In the genomic region with DNA sequence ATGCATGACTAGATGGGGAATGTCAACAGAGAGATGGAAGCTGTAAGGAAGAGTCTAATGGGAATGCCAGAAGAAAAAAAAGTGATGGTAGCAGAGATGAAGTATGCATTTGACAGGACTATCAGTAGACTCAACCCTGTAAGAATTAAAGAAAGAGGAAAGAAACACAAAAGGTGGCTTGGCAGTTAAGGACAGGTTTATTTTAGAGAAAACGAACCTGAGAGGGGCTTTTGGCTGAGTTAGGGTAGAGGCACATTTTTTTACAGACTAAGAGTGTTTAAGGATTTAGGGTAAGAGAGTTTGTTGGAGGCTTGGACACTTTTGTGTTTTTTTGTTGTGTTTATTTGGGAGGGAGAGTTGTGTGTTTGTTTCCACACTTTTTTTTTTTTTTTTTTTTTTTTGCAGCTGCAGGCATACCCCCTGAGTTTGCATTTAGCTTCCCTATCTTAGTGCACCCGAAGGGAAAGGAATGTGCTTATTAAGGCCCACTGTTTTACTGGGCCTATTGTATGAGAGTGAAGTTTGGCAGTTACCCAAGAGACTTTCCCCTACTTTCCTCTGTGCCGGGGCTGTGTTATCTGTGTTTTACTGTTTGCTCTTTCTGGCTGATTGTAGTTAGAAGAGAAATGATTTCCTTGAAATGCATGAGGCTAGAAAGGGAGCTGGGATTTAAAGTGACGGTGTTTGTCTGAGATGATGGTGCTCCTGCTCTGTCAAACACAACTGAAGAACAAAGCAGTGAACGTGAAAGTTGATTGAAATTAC, we compare ENCODE assay signal across 1 cellular context.
TF ChIP-seq lines count a peak whose summit lies in the region.

No MANE protein-coding gene starts in this region.

TF ChIP-seq in HepG2, 621 proteins besides CTCF, POLR2A, EP300 and RAD21 (continued from another document):
- TF ChIP-seq, protein P1, sequence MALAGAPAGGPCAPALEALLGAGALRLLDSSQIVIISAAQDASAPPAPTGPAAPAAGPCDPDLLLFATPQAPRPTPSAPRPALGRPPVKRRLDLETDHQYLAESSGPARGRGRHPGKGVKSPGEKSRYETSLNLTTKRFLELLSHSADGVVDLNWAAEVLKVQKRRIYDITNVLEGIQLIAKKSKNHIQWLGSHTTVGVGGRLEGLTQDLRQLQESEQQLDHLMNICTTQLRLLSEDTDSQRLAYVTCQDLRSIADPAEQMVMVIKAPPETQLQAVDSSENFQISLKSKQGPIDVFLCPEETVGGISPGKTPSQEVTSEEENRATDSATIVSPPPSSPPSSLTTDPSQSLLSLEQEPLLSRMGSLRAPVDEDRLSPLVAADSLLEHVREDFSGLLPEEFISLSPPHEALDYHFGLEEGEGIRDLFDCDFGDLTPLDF (CRISPR knock-in tag; IDR thresholded peaks at IDR 0.05): no peak
- TF ChIP-seq HNRNPUL1 (IDR thresholded peaks at IDR 0.05; ENCODE audit: low read depth, low read length): no peak
- TF ChIP-seq HOXD1 (CRISPR knock-in tag; IDR thresholded peaks at IDR 0.05): no peak
- TF ChIP-seq EED (CRISPR knock-in tag; IDR thresholded peaks at IDR 0.05): no peak
- TF ChIP-seq, protein P2, sequence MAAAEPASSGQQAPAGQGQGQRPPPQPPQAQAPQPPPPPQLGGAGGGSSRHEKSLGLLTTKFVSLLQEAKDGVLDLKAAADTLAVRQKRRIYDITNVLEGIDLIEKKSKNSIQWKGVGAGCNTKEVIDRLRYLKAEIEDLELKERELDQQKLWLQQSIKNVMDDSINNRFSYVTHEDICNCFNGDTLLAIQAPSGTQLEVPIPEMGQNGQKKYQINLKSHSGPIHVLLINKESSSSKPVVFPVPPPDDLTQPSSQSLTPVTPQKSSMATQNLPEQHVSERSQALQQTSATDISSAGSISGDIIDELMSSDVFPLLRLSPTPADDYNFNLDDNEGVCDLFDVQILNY (CRISPR knock-in tag; conservative IDR thresholded peaks at IDR 0.05): no peak
- TF ChIP-seq MZF1 (CRISPR knock-in tag; IDR thresholded peaks at IDR 0.05; ENCODE audit: borderline replicate concordance): no peak
- no peak for TF ChIP-seq ELF4 (CRISPR knock-in tag; IDR thresholded peaks at IDR 0.05; ENCODE audit: borderline replicate concordance)
- no peak for TF ChIP-seq ZEB1 (IDR thresholded peaks at IDR 0.05; ENCODE audit: insufficient replicate concordance, low read depth)
- no peak for TF ChIP-seq ZNF563 (CRISPR knock-in tag; IDR thresholded peaks at IDR 0.05)
- no peak for TF ChIP-seq ZNF780A (CRISPR knock-in tag; IDR thresholded peaks at IDR 0.05)
- TF ChIP-seq ZFX (CRISPR knock-in tag; IDR thresholded peaks at IDR 0.05; ENCODE audit: low read depth): no peak
- TF ChIP-seq SNAI1 (CRISPR knock-in tag; IDR thresholded peaks at IDR 0.05; ENCODE audit: borderline replicate concordance): no peak
- no peak for TF ChIP-seq HES4 (CRISPR knock-in tag; IDR thresholded peaks at IDR 0.05; ENCODE audit: borderline replicate concordance)
- no peak for TF ChIP-seq ZNF720 (CRISPR knock-in tag; IDR thresholded peaks at IDR 0.05)
- TF ChIP-seq FLYWCH1 (CRISPR knock-in tag; IDR thresholded peaks at IDR 0.05): no peak
- TF ChIP-seq, protein P3, sequence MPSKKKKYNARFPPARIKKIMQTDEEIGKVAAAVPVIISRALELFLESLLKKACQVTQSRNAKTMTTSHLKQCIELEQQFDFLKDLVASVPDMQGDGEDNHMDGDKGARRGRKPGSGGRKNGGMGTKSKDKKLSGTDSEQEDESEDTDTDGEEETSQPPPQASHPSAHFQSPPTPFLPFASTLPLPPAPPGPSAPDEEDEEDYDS (CRISPR knock-in tag; IDR thresholded peaks at IDR 0.05): no peak
- TF ChIP-seq ZNF776 (CRISPR knock-in tag; IDR thresholded peaks at IDR 0.05): no peak
- TF ChIP-seq ZFP1 (CRISPR knock-in tag; IDR thresholded peaks at IDR 0.05): no peak
- TF ChIP-seq, protein P4, sequence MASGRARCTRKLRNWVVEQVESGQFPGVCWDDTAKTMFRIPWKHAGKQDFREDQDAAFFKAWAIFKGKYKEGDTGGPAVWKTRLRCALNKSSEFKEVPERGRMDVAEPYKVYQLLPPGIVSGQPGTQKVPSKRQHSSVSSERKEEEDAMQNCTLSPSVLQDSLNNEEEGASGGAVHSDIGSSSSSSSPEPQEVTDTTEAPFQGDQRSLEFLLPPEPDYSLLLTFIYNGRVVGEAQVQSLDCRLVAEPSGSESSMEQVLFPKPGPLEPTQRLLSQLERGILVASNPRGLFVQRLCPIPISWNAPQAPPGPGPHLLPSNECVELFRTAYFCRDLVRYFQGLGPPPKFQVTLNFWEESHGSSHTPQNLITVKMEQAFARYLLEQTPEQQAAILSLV (CRISPR knock-in tag; IDR thresholded peaks at IDR 0.05; ENCODE audit: borderline replicate concordance): no peak
- TF ChIP-seq, protein P5, sequence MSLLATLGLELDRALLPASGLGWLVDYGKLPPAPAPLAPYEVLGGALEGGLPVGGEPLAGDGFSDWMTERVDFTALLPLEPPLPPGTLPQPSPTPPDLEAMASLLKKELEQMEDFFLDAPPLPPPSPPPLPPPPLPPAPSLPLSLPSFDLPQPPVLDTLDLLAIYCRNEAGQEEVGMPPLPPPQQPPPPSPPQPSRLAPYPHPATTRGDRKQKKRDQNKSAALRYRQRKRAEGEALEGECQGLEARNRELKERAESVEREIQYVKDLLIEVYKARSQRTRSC (CRISPR knock-in tag; IDR thresholded peaks at IDR 0.05; ENCODE audit: low read depth): no peak
- TF ChIP-seq NR2F1 (CRISPR knock-in tag; IDR thresholded peaks at IDR 0.05): no peak
- no peak for TF ChIP-seq NFE2 (CRISPR knock-in tag; IDR thresholded peaks at IDR 0.05)
